10 cellular contexts compared by ENCODE assay signal in the genomic region with DNA sequence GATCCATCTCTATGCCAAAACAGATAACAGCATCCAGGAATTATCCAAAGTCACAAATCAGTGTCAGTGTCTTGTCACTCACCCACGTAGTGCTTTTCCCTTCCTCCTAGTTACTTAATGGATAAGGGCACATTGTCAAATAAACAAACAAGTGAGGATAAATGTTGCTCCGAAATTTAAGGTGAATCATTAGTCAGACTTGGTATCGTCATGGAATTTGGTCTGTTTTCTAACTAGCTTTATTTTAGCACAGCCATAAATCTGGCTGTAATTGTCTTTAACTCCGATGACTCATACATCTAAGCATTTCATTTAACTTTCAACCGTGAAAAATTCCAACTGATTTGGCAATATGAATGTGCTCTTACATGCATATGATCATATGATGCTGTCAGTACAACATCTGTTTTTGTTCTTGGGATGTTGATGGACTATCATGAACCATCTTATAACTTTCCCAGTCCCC.
DNase-seq lines count a peak whose midpoint lies in the region; ATAC-seq and TF ChIP-seq lines count a peak whose summit lies in the region.
"Had no signal": no experiment of that assay in that cellular context is flagged by ENCODE, and none has a peak within 500 bp of the region (broad histone marks: within the 10 kb centered on the region; RNA-seq: fewer than 3 reads in every experiment).

No MANE protein-coding gene starts in this region.

- peak overlapping the region; percentile 14 for H3K4me2 ChIP-seq in smooth muscle cell

- H3F3A ChIP-seq in smooth muscle cell (ENCODE audit: low read depth) = no peaks in the 10 kb centered on the region

- no peak for TF ChIP-seq EP300 in gastroesophageal sphincter (IDR thresholded peaks at IDR 0.05)

- no peaks in the 10 kb centered on the region for H3K9me3 Mint-ChIP-seq in naive thymus-derived CD8-positive, alpha-beta T cell

- no peaks in the 10 kb centered on the region for H3K4me1 Mint-ChIP-seq in naive thymus-derived CD8-positive, alpha-beta T cell

- ATAC-seq in gastroesophageal sphincter = peak; percentile 86
- ATAC-seq in HG03378 (IDR thresholded peaks at IDR 0.05; ENCODE audit: unreplicated experiment) = no peak
- no peak for ATAC-seq in HG03520 (IDR thresholded peaks at IDR 0.05; ENCODE audit: unreplicated experiment)
- ATAC-seq in naive thymus-derived CD8-positive, alpha-beta T cell = no peak

- WGBS in gastroesophageal sphincter (ENCODE audit: low coverage in 1 of 2), 2 donors = 12 to 16% methylated on average over 5 of the region's 5 CpGs
- 16% methylated on average over 5 of the region's 5 CpGs for WGBS in smooth muscle cell (ENCODE audit: low lambda C conversion rate)

- DNase-seq in HEK293T (ENCODE audit: extremely low spot score) (peak; percentile 17), SW480 (ENCODE audit: low spot score) (peak; percentile 66), smooth muscle cell (lab: John Stamatoyannopoulos, UW; ENCODE audit: unreplicated experiment) (no peak), OCI-M2 (lab: John Stamatoyannopoulos, UW; ENCODE audit: unreplicated experiment) (no peak)
- no peak for DNase-seq in naive thymus-derived CD8-positive, alpha-beta T cell
- DNase-seq: activated naive CD4-positive, alpha-beta T cell treated with anti-CD3 and anti-CD28 coated beads, Interleukin-2, amount 50 U/mL, for 16 hours; NCI-H2029 had no signal

- CTCF ChIA-PET in HEK293T (lab: Yijun Ruan, JAX) = no interaction called here

- peak overlapping the region; percentile 54 for H3K9ac ChIP-seq in smooth muscle cell (ENCODE audit: low read depth)

- TF ChIP-seq POLR2A in gastroesophageal sphincter (IDR thresholded peaks at IDR 0.05) = no peak

- H3K36me3 ChIP-seq in gastroesophageal sphincter (no peaks in the 10 kb centered on the region), smooth muscle cell (ENCODE audit: low read depth) (no peaks in the 10 kb centered on the region)

- H3K79me2 ChIP-seq in smooth muscle cell (ENCODE audit: low read depth) = no peaks in the 10 kb centered on the region

- H3K4me3 Mint-ChIP-seq in naive thymus-derived CD8-positive, alpha-beta T cell = no peak overlapping the region

- H3K9me3 ChIP-seq in gastroesophageal sphincter (no peaks in the 10 kb centered on the region), smooth muscle cell (replicated peaks; ENCODE audit: low read depth) (no peaks in the 10 kb centered on the region)

- TF ChIP-seq CTCF in gastroesophageal sphincter (IDR thresholded peaks at IDR 0.05) = no peak
- TF ChIP-seq CTCF in smooth muscle cell (IDR thresholded peaks at IDR 0.05; ENCODE audit: borderline replicate concordance, insufficient read depth, poor library complexity, severe bottlenecking) = no peak

- no peaks in the 10 kb centered on the region for H3K27me3 ChIP-seq in gastroesophageal sphincter
- no peaks in the 10 kb centered on the region for H3K27me3 ChIP-seq in smooth muscle cell (ENCODE audit: low read depth)

- no peaks in the 10 kb centered on the region for H3K36me3 Mint-ChIP-seq in naive thymus-derived CD8-positive, alpha-beta T cell

- H3K27ac Mint-ChIP-seq in naive thymus-derived CD8-positive, alpha-beta T cell = no peak overlapping the region

- peaks cover 0 to 4% (median 0%) of the 10 kb centered on the region in 5 donors for H3K27me3 Mint-ChIP-seq in naive thymus-derived CD8-positive, alpha-beta T cell

- no peak overlapping the region for H3K4me3 ChIP-seq in gastroesophageal sphincter
- H3K4me3 ChIP-seq in smooth muscle cell = no peak overlapping the region

- H4K20me1 ChIP-seq in smooth muscle cell (ENCODE audit: low read depth) = no peaks in the 10 kb centered on the region

- no peak overlapping the region for H2AFZ ChIP-seq in smooth muscle cell (ENCODE audit: low read depth)

- POLR2A ChIA-PET in HEK293T (lab: Yijun Ruan, JAX) = interaction anchor here (1.0 kb wide), 1 partner anchor 1230 kb away, joined by 3 read pairs; the partner anchor contains the start of gene PYURF
- POLR2A ChIA-PET in naive thymus-derived CD8-positive, alpha-beta T cell (lab: Charles Lee) = no interaction called here

- H3K27ac ChIP-seq in gastroesophageal sphincter (peak overlapping the region; percentile 65 to 78 (median 70)), smooth muscle cell (ENCODE audit: low read depth) (peak overlapping the region; percentile 75)

- H3K4me1 ChIP-seq in gastroesophageal sphincter (peaks cover 8 to 34% (median 8%) of the 10 kb centered on the region in 3 donors), smooth muscle cell (ENCODE audit: low read depth) (no peaks in the 10 kb centered on the region)

TF ChIP-seq in HEK293T, 16 proteins besides CTCF, POLR2A, EP300 and RAD21:
- TF ChIP-seq L3MBTL2 (conservative IDR thresholded peaks at IDR 0.05) = no peak
- no peak for TF ChIP-seq HDGF (IDR thresholded peaks at IDR 0.05; ENCODE audit: borderline replicate concordance)
- TF ChIP-seq BHLHE40 (IDR thresholded peaks at IDR 0.05; ENCODE audit: borderline replicate concordance) = no peak
- TF ChIP-seq NFRKB (IDR thresholded peaks at IDR 0.05) = no peak
- peak; percentile 96 for TF ChIP-seq PKNOX1 (IDR thresholded peaks at IDR 0.05)
- TF ChIP-seq FOXK2 (IDR thresholded peaks at IDR 0.05) = no peak
- no peak for TF ChIP-seq SP1 (IDR thresholded peaks at IDR 0.05)
- TF ChIP-seq ELF4 (IDR thresholded peaks at IDR 0.05) = no peak
- peak; percentile 88 for TF ChIP-seq CTBP1 (IDR thresholded peaks at IDR 0.05; ENCODE audit: borderline replicate concordance)

Comparison
In these comparisons a context has a peak if more than half of its experiments do, and no peak if none do; other contexts are left out.
1. DNase-seq: peak in HEK293T (single experiment) and SW480 (single experiment); none in smooth muscle cell (single experiment), OCI-M2 (single experiment) and naive thymus-derived CD8-positive, alpha-beta T cell (0 of 10).